ENCODE assay signal across 3 cellular contexts in the genomic region with DNA sequence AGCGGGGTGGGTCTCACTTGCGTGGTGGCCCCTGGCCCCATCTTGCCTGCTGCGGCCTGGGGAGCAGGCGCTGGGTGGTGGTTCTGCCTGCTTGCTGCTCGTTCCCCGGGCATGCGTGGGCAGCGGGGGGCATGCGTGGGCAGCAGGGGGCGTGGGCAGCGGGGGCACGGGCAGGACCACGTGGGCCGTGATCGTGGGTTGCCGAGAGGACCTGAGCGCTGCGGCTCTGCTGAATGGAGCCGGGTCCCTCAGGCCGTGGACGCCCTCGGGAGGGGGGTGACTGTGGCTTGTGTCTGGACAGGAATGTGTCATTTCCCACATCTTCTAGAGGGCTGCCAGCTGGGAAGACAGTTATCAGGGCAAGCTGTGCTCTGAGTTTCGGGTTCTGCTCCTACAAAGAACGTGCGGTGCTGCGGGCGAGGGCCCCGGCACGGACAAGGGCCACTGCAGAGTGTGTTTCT.
TF ChIP-seq lines count a peak whose summit lies in the region.

No MANE protein-coding gene starts in this region.

TF ChIP-seq in SK-N-SH, 30 proteins besides CTCF, POLR2A, EP300 and RAD21:
- TF ChIP-seq FOSL2 (IDR thresholded peaks at IDR 0.05; ENCODE audit: borderline replicate concordance, low read depth) (no peak), RFX5 (IDR thresholded peaks at IDR 0.05; ENCODE audit: low read length) (no peak), POLR2AphosphoS5 (IDR thresholded peaks at IDR 0.05; ENCODE audit: low read depth, low read length) (no peak), MXI1 (IDR thresholded peaks at IDR 0.05; ENCODE audit: low read depth, low read length) (no peak), FOXM1 (IDR thresholded peaks at IDR 0.05; ENCODE audit: low read depth) (no peak), EZH2phosphoT487 (IDR thresholded peaks at IDR 0.05; ENCODE audit: borderline replicate concordance, low read depth) (no peak), RXRA (IDR thresholded peaks at IDR 0.05; ENCODE audit: borderline replicate concordance, low read depth) (no peak), YY1 (IDR thresholded peaks at IDR 0.05; ENCODE audit: low read depth) (no peak)
- TF ChIP-seq, protein P1, sequence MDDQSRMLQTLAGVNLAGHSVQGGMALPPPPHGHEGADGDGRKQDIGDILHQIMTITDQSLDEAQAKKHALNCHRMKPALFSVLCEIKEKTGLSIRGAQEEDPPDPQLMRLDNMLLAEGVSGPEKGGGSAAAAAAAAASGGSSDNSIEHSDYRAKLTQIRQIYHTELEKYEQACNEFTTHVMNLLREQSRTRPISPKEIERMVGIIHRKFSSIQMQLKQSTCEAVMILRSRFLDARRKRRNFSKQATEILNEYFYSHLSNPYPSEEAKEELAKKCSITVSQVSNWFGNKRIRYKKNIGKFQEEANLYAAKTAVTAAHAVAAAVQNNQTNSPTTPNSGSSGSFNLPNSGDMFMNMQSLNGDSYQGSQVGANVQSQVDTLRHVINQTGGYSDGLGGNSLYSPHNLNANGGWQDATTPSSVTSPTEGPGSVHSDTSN (IDR thresholded peaks at IDR 0.05), result no peak
- TF ChIP-seq, protein P2, sequence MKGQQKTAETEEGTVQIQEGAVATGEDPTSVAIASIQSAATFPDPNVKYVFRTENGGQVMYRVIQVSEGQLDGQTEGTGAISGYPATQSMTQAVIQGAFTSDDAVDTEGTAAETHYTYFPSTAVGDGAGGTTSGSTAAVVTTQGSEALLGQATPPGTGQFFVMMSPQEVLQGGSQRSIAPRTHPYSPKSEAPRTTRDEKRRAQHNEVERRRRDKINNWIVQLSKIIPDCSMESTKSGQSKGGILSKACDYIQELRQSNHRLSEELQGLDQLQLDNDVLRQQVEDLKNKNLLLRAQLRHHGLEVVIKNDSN (IDR thresholded peaks at IDR 0.05; ENCODE audit: borderline replicate concordance, low read depth), result no peak

TF ChIP-seq in SK-N-SH treated with all-trans-retinoic acid at 6 μM for 48 hours, 23 proteins besides CTCF, POLR2A, EP300 and RAD21:
- TF ChIP-seq TOX (CRISPR knock-in tag; IDR thresholded peaks at IDR 0.05; ENCODE audit: borderline replicate concordance) (no peak), PPARA (CRISPR knock-in tag; IDR thresholded peaks at IDR 0.05; ENCODE audit: borderline replicate concordance) (no peak), CSDC2 (CRISPR knock-in tag; IDR thresholded peaks at IDR 0.05) (no peak), ZFP30 (CRISPR knock-in tag; IDR thresholded peaks at IDR 0.05) (no peak)
- TF ChIP-seq, protein P3, sequence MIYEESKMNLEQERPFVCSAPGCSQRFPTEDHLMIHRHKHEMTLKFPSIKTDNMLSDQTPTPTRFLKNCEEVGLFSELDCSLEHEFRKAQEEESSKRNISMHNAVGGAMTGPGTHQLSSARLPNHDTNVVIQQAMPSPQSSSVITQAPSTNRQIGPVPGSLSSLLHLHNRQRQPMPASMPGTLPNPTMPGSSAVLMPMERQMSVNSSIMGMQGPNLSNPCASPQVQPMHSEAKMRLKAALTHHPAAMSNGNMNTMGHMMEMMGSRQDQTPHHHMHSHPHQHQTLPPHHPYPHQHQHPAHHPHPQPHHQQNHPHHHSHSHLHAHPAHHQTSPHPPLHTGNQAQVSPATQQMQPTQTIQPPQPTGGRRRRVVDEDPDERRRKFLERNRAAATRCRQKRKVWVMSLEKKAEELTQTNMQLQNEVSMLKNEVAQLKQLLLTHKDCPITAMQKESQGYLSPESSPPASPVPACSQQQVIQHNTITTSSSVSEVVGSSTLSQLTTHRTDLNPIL (CRISPR knock-in tag; IDR thresholded peaks at IDR 0.05; ENCODE audit: low read depth), result no peak
- TF ChIP-seq, protein P4, sequence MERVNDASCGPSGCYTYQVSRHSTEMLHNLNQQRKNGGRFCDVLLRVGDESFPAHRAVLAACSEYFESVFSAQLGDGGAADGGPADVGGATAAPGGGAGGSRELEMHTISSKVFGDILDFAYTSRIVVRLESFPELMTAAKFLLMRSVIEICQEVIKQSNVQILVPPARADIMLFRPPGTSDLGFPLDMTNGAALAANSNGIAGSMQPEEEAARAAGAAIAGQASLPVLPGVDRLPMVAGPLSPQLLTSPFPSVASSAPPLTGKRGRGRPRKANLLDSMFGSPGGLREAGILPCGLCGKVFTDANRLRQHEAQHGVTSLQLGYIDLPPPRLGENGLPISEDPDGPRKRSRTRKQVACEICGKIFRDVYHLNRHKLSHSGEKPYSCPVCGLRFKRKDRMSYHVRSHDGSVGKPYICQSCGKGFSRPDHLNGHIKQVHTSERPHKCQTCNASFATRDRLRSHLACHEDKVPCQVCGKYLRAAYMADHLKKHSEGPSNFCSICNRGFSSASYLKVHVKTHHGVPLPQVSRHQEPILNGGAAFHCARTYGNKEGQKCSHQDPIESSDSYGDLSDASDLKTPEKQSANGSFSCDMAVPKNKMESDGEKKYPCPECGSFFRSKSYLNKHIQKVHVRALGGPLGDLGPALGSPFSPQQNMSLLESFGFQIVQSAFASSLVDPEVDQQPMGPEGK (CRISPR knock-in tag; IDR thresholded peaks at IDR 0.05; ENCODE audit: borderline replicate concordance), result no peak
- TF ChIP-seq, protein P5, sequence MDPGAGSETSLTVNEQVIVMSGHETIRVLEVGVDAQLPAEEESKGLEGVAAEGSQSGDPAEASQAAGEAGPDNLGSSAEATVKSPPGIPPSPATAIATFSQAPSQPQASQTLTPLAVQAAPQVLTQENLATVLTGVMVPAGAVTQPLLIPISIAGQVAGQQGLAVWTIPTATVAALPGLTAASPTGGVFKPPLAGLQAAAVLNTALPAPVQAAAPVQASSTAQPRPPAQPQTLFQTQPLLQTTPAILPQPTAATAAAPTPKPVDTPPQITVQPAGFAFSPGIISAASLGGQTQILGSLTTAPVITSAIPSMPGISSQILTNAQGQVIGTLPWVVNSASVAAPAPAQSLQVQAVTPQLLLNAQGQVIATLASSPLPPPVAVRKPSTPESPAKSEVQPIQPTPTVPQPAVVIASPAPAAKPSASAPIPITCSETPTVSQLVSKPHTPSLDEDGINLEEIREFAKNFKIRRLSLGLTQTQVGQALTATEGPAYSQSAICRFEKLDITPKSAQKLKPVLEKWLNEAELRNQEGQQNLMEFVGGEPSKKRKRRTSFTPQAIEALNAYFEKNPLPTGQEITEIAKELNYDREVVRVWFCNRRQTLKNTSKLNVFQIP (CRISPR knock-in tag; IDR thresholded peaks at IDR 0.05; ENCODE audit: borderline replicate concordance, low read depth), result no peak
- TF ChIP-seq, protein P6, sequence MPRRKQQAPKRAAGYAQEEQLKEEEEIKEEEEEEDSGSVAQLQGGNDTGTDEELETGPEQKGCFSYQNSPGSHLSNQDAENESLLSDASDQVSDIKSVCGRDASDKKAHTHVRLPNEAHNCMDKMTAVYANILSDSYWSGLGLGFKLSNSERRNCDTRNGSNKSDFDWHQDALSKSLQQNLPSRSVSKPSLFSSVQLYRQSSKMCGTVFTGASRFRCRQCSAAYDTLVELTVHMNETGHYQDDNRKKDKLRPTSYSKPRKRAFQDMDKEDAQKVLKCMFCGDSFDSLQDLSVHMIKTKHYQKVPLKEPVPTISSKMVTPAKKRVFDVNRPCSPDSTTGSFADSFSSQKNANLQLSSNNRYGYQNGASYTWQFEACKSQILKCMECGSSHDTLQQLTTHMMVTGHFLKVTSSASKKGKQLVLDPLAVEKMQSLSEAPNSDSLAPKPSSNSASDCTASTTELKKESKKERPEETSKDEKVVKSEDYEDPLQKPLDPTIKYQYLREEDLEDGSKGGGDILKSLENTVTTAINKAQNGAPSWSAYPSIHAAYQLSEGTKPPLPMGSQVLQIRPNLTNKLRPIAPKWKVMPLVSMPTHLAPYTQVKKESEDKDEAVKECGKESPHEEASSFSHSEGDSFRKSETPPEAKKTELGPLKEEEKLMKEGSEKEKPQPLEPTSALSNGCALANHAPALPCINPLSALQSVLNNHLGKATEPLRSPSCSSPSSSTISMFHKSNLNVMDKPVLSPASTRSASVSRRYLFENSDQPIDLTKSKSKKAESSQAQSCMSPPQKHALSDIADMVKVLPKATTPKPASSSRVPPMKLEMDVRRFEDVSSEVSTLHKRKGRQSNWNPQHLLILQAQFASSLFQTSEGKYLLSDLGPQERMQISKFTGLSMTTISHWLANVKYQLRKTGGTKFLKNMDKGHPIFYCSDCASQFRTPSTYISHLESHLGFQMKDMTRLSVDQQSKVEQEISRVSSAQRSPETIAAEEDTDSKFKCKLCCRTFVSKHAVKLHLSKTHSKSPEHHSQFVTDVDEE (CRISPR knock-in tag; IDR thresholded peaks at IDR 0.05), result no peak
TF ChIP-seq in SK-N-SH treated with all-trans-retinoic acid at 6 μM for 48 hours: peak in this region for 0.

TF ChIP-seq in GM23338, 12 proteins besides CTCF, POLR2A, EP300 and RAD21 (continues in another document):
- TF ChIP-seq, protein P7, sequence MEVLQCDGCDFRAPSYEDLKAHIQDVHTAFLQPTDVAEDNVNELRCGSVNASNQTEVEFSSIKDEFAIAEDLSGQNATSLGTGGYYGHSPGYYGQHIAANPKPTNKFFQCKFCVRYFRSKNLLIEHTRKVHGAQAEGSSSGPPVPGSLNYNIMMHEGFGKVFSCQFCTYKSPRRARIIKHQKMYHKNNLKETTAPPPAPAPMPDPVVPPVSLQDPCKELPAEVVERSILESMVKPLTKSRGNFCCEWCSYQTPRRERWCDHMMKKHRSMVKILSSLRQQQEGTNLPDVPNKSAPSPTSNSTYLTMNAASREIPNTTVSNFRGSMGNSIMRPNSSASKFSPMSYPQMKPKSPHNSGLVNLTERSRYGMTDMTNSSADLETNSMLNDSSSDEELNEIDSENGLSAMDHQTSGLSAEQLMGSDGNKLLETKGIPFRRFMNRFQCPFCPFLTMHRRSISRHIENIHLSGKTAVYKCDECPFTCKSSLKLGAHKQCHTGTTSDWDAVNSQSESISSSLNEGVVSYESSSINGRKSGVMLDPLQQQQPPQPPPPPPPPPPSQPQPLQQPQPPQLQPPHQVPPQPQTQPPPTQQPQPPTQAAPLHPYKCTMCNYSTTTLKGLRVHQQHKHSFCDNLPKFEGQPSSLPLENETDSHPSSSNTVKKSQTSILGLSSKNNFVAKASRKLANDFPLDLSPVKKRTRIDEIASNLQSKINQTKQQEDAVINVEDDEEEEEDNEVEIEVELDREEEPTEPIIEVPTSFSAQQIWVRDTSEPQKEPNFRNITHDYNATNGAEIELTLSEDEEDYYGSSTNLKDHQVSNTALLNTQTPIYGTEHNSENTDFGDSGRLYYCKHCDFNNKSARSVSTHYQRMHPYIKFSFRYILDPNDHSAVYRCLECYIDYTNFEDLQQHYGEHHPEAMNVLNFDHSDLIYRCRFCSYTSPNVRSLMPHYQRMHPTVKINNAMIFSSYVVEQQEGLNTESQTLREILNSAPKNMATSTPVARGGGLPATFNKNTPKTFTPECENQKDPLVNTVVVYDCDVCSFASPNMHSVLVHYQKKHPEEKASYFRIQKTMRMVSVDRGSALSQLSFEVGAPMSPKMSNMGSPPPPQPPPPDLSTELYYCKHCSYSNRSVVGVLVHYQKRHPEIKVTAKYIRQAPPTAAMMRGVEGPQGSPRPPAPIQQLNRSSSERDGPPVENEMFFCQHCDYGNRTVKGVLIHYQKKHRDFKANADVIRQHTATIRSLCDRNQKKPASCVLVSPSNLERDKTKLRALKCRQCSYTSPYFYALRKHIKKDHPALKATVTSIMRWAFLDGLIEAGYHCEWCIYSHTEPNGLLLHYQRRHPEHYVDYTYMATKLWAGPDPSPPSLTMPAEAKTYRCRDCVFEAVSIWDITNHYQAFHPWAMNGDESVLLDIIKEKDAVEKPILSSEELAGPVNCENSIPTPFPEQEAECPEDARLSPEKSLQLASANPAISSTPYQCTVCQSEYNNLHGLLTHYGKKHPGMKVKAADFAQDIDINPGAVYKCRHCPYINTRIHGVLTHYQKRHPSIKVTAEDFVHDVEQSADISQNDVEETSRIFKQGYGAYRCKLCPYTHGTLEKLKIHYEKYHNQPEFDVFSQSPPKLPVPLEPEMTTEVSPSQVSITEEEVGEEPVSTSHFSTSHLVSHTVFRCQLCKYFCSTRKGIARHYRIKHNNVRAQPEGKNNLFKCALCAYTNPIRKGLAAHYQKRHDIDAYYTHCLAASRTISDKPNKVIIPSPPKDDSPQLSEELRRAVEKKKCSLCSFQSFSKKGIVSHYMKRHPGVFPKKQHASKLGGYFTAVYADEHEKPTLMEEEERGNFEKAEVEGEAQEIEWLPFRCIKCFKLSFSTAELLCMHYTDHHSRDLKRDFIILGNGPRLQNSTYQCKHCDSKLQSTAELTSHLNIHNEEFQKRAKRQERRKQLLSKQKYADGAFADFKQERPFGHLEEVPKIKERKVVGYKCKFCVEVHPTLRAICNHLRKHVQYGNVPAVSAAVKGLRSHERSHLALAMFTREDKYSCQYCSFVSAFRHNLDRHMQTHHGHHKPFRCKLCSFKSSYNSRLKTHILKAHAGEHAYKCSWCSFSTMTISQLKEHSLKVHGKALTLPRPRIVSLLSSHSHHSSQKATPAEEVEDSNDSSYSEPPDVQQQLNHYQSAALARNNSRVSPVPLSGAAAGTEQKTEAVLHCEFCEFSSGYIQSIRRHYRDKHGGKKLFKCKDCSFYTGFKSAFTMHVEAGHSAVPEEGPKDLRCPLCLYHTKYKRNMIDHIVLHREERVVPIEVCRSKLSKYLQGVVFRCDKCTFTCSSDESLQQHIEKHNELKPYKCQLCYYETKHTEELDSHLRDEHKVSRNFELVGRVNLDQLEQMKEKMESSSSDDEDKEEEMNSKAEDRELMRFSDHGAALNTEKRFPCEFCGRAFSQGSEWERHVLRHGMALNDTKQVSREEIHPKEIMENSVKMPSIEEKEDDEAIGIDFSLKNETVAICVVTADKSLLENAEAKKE (CRISPR knock-in tag; IDR thresholded peaks at IDR 0.05), result no peak
- TF ChIP-seq EZH2 (IDR thresholded peaks at IDR 0.05; ENCODE audit: low read depth, unreplicated experiment) (no peak), STAT1 (IDR thresholded peaks at IDR 0.05; ENCODE audit: unreplicated experiment) (no peak), ZNF331 (CRISPR knock-in tag; IDR thresholded peaks at IDR 0.05; ENCODE audit: low read depth) (no peak), EZH2phosphoT487 (IDR thresholded peaks at IDR 0.05; ENCODE audit: unreplicated experiment) (no peak)
- TF ChIP-seq, protein P8, sequence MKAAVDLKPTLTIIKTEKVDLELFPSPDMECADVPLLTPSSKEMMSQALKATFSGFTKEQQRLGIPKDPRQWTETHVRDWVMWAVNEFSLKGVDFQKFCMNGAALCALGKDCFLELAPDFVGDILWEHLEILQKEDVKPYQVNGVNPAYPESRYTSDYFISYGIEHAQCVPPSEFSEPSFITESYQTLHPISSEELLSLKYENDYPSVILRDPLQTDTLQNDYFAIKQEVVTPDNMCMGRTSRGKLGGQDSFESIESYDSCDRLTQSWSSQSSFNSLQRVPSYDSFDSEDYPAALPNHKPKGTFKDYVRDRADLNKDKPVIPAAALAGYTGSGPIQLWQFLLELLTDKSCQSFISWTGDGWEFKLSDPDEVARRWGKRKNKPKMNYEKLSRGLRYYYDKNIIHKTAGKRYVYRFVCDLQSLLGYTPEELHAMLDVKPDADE (IDR thresholded peaks at IDR 0.05), result no peak
- TF ChIP-seq, protein P9, sequence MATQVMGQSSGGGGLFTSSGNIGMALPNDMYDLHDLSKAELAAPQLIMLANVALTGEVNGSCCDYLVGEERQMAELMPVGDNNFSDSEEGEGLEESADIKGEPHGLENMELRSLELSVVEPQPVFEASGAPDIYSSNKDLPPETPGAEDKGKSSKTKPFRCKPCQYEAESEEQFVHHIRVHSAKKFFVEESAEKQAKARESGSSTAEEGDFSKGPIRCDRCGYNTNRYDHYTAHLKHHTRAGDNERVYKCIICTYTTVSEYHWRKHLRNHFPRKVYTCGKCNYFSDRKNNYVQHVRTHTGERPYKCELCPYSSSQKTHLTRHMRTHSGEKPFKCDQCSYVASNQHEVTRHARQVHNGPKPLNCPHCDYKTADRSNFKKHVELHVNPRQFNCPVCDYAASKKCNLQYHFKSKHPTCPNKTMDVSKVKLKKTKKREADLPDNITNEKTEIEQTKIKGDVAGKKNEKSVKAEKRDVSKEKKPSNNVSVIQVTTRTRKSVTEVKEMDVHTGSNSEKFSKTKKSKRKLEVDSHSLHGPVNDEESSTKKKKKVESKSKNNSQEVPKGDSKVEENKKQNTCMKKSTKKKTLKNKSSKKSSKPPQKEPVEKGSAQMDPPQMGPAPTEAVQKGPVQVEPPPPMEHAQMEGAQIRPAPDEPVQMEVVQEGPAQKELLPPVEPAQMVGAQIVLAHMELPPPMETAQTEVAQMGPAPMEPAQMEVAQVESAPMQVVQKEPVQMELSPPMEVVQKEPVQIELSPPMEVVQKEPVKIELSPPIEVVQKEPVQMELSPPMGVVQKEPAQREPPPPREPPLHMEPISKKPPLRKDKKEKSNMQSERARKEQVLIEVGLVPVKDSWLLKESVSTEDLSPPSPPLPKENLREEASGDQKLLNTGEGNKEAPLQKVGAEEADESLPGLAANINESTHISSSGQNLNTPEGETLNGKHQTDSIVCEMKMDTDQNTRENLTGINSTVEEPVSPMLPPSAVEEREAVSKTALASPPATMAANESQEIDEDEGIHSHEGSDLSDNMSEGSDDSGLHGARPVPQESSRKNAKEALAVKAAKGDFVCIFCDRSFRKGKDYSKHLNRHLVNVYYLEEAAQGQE (IDR thresholded peaks at IDR 0.05; ENCODE audit: unreplicated experiment), result no peak
